Comparison of ENCODE assay signal across 9 cellular contexts in the genomic region with DNA sequence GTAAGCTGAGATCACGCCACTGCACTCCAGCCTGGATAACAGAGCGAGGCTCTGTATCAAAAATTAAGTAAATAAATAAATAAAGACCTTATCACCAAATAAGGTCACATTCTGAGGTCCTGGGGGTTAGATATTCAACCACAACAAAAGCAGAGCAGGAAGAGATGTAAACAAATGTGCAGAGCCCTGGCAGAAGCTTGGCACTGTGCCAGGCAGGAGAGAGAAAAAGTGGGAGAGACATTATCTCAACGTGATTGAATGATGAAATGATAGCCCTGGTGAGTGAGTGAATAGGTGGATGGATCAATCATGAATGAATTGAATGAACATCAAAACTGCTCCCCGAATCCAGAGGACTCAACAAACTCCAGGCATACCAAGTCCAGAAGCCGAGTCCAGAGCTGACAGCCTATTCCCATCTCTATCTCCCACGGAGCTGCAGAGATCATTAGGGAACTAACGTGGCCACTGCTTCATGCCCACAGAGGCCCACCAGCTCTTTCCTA.
DNase-seq lines count a peak whose midpoint lies in the region; ATAC-seq and TF ChIP-seq lines count a peak whose summit lies in the region.
"Had no signal": no experiment of that assay in that cellular context is flagged by ENCODE, and none has a peak within 500 bp of the region (broad histone marks: within the 10 kb centered on the region; RNA-seq: fewer than 3 reads in every experiment).

No MANE protein-coding gene starts in this region.

- CTCF ChIA-PET in Panc1 (lab: Charles Lee) = interaction anchor here (1.1 kb wide), 1 partner anchor 20 kb away, joined by 4 read pairs; no protein-coding TSS in a partner anchor

- in situ Hi-C loops in Panc1 (cut with HindIII; ENCODE audit: low pct_unique_long_range_greater_than_20kb, low sequenced_read_pairs) = loop anchor here (25.0 kb wide), 1 partner anchor 241 kb away; no protein-coding TSS in a partner anchor

- POLR2A ChIA-PET in Panc1 (lab: Charles Lee) = interaction anchor here (2.0 kb wide), 1 partner anchor 97 kb away, joined by 7 read pairs; no protein-coding TSS in a partner anchor

- DNase-seq in NCI-H1105 treated with DMSO at 0.1 percent for 48 hours (lab: John Stamatoyannopoulos, UW) = peak; percentile 10
- DNase-seq in NCI-H1105 (lab: John Stamatoyannopoulos, UW) = no peak
- DNase-seq in Panc1 (ENCODE audit: low read depth, low spot score) = no peak
- DNase-seq in esophagus squamous epithelium (lab: John Stamatoyannopoulos, UW) = no peak
- no peak for DNase-seq in spleen
- no peak for DNase-seq in NCI-H187 treated with DMSO at 0.1 percent for 48 hours (lab: John Stamatoyannopoulos, UW)
- DNase-seq: ACHN had no signal

- TSS peak; percentile 75 for BruUV-seq in Panc1 (replicated peaks; lab: Mats Ljungman, UMichigan)

- TF ChIP-seq POLR2A in esophagus squamous epithelium (IDR thresholded peaks at IDR 0.05) (no peak), spleen (IDR thresholded peaks at IDR 0.05) (no peak)

- intact Hi-C loops in Panc1 (cut with micrococcal nuclease; ENCODE audit: unreplicated experiment) = loop anchor here (5.0 kb wide), 2 partner anchors 366 to 481 kb away; partner anchors contain the start of gene IRF2BP2
- intact Hi-C loops in esophagus squamous epithelium (cut with DNase I) = loop anchor here (10.0 kb wide), 1 partner anchor 253 kb away; no protein-coding TSS in a partner anchor
- intact Hi-C loops in spleen (cut with DNase I; ENCODE audit: low total_unique reads) = no loop called here

- H3K27ac ChIP-seq in Panc1 (ENCODE audit: low read length) = peak overlapping the region; percentile 100
- peak overlapping the region; percentile 85 to 97 (median 89) for H3K27ac ChIP-seq in esophagus squamous epithelium
- peak overlapping the region; percentile 84 to 96 (median 93) for H3K27ac ChIP-seq in spleen

- peaks cover 94% of the 10 kb centered on the region for H3K4me1 ChIP-seq in Panc1 (ENCODE audit: control insufficient read depth, insufficient read depth, low read length)
- H3K4me1 ChIP-seq in esophagus squamous epithelium = peaks cover 44 to 78% (median 61%) of the 10 kb centered on the region in 3 donors
- peaks cover 40 to 89% (median 71%) of the 10 kb centered on the region in 6 donors for H3K4me1 ChIP-seq in spleen

- WGBS in esophagus squamous epithelium, 2 donors = 60 to 65% methylated on average over 5 to 7 of the region's 7 CpGs
- WGBS in spleen, 5 donors = 61 to 71% (median 66%) methylated on average over 7 of the region's 7 CpGs

- H3K36me3 ChIP-seq in Panc1 (ENCODE audit: control insufficient read depth, insufficient read depth, low read length) = no peaks in the 10 kb centered on the region
- no peaks in the 10 kb centered on the region for H3K36me3 ChIP-seq in esophagus squamous epithelium
- no peaks in the 10 kb centered on the region for H3K36me3 ChIP-seq in spleen

- H3K27me3 ChIP-seq in Panc1 (ENCODE audit: control insufficient read depth, insufficient read depth, low read length) = no peaks in the 10 kb centered on the region
- H3K27me3 ChIP-seq in esophagus squamous epithelium = no peaks in the 10 kb centered on the region
- no peaks in the 10 kb centered on the region for H3K27me3 ChIP-seq in spleen (replicated peaks in 1 of 7)

- no peak overlapping the region for H3K4me3 ChIP-seq in Panc1 (ENCODE audit: low read depth in 2 of 2, low read length in 2 of 2)
- no peak overlapping the region for H3K4me3 ChIP-seq in esophagus squamous epithelium
- H3K4me3 ChIP-seq in spleen = peak overlapping the region in 1 of 8 donors; percentile 58

- H3K9me3 ChIP-seq in Panc1 (ENCODE audit: control insufficient read depth, insufficient read depth, low read depth, low read length) (no peaks in the 10 kb centered on the region), esophagus squamous epithelium (no peaks in the 10 kb centered on the region), spleen (no peaks in the 10 kb centered on the region)

- no peak for TF ChIP-seq CTCF in Panc1 (IDR thresholded peaks at IDR 0.05)
- no peak for TF ChIP-seq CTCF in esophagus squamous epithelium (IDR thresholded peaks at IDR 0.05)
- TF ChIP-seq CTCF in spleen (IDR thresholded peaks at IDR 0.05 in 8 of 11, conservative IDR thresholded peaks at IDR 0.05 in 3 of 11) = no peak

- ATAC-seq in Panc1 = no peak
- no peak for ATAC-seq in activated CD4-positive, CD25-positive, alpha-beta regulatory T cell treated with anti-CD3 and anti-CD28 coated beads, Interleukin-2, amount 50 U/mL, for 24 hours
- no peak for ATAC-seq in HG03460 (IDR thresholded peaks at IDR 0.05; ENCODE audit: unreplicated experiment)
